Comparison of ENCODE assay signal across 8 cellular contexts in genomic region chr7:29563590-29564454, GRCh38. TPM values are rescaled to one million over a fixed set of nuclear protein-coding genes. Genes with fewer than 3 reads are reported as not detected.
A peak's percentile ranks its signal among the peaks of the same experiment; 100 is the strongest.
DNase-seq lines count a peak whose midpoint lies in the region; ATAC-seq, FAIRE-seq and TF ChIP-seq lines count a peak whose summit lies in the region.

PRR15 (plus strand) TSS chr7:29563835; CDS start chr7:29566330, 2,495 bp downstream.

- no peak for TF ChIP-seq RAD21 in HepG2 (CRISPR knock-in tag; IDR thresholded peaks at IDR 0.05)

- peak within 1 kb of the TSS; percentile 67 to 97 (median 79) for H3K4me3 ChIP-seq in HepG2 (replicated peaks in 1 of 3; ENCODE audit: insufficient read depth in 1 of 3, low read depth in 2 of 3, low read length in 3 of 3)

- 1% methylated on average over 22 of the region's 70 CpGs for WGBS in HepG2 (ENCODE audit: low lambda C conversion rate)

- peak within 1 kb of the TSS; percentile 94 for H3K4me2 ChIP-seq in HepG2 (ENCODE audit: low read depth, low read length)

- TF ChIP-seq CTCF in chondrocyte (IDR thresholded peaks at IDR 0.05) (no peak), HepG2 (CRISPR knock-in tag; IDR thresholded peaks at IDR 0.05) (peak; percentile 54)

- peak; percentile 40 to 71; a peak in 3 of 4 replicates for TF ChIP-seq POLR2A in HepG2 (IDR thresholded peaks at IDR 0.05; ENCODE audit: insufficient read depth in 1 of 2, low read depth in 2 of 2, low read length in 2 of 2)

- H3K36me3 Mint-ChIP-seq in activated CD4-positive, alpha-beta T cell treated with anti-CD3 and anti-CD28 coated beads for 36 hours (ENCODE audit: low read depth): no peaks in the 10 kb centered on the region
- no peaks in the 10 kb centered on the region for H3K36me3 Mint-ChIP-seq in chondrocyte (ENCODE audit: low read depth)

- H3K27me3 Mint-ChIP-seq in activated CD4-positive, alpha-beta T cell treated with anti-CD3 and anti-CD28 coated beads for 36 hours: peaks cover 60% of the 10 kb centered on the region
- H3K27me3 Mint-ChIP-seq in chondrocyte (ENCODE audit: low read depth): peaks cover 3% of the 10 kb centered on the region
- peaks cover 94% of the 10 kb centered on the region for H3K27me3 Mint-ChIP-seq in stimulated activated naive CD8-positive, alpha-beta T cell treated with anti-CD3 and anti-CD28 coated beads, Interleukin-15, amount 100 ng/mL, for 72 hours

- H3K4me1 Mint-ChIP-seq in activated CD4-positive, alpha-beta T cell treated with anti-CD3 and anti-CD28 coated beads for 36 hours: peaks cover 15% of the 10 kb centered on the region
- peaks cover 23% of the 10 kb centered on the region for H3K4me1 Mint-ChIP-seq in chondrocyte (ENCODE audit: low read depth)
- peaks cover 34% of the 10 kb centered on the region for H3K4me1 Mint-ChIP-seq in stimulated activated naive CD8-positive, alpha-beta T cell treated with anti-CD3 and anti-CD28 coated beads, Interleukin-15, amount 100 ng/mL, for 72 hours

- H4K20me1 ChIP-seq in HepG2 (ENCODE audit: insufficient read depth, low read length): no peaks in the 10 kb centered on the region

- peaks cover 15% of the 10 kb centered on the region for H3K79me2 ChIP-seq in HepG2 (ENCODE audit: insufficient read depth, low read length)

- CTCF ChIA-PET in activated CD4-positive, alpha-beta T cell treated with anti-CD3 and anti-CD28 coated beads for 36 hours (lab: Charles Lee): no interaction called here
- CTCF ChIA-PET in HepG2 (lab: Yijun Ruan, JAX; ENCODE audit: low intra/inter-chr PET ratio, low total read pairs): no interaction called here

- peaks cover 45% of the 10 kb centered on the region for H3K4me1 ChIP-seq in HepG2 (ENCODE audit: insufficient read depth, low read length)

- TF ChIP-seq EP300 in HepG2 (IDR thresholded peaks at IDR 0.05; ENCODE audit: low read depth in 2 of 2, low read length in 2 of 2) (no peak), HepG2 (CRISPR knock-in tag; IDR thresholded peaks at IDR 0.05; ENCODE audit: borderline replicate concordance) (no peak)

- intact Hi-C loops in activated CD4-positive, alpha-beta T cell treated with anti-CD3 and anti-CD28 coated beads for 36 hours (cut with DNase I, micrococcal nuclease): loop anchor here in 1 of 2 experiments (10.0 kb wide), 1 partner anchor 609 kb away; the partner anchor contains the start of gene TRIL
- intact Hi-C loops in HepG2 (cut with micrococcal nuclease; ENCODE audit: unreplicated experiment): loop anchor here (5.0 to 10.0 kb wide), 2 partner anchors 77 to 359 kb away; no protein-coding TSS in a partner anchor

- peak within 1 kb of the TSS; percentile 87 for H3K27ac ChIP-seq in HepG2 (ENCODE audit: extremely low read length, insufficient read depth, low read length)

- peak; percentile 60 for FAIRE-seq in HepG2 (lab: Jason Lieb, UNC)

- BruUV-seq in HepG2 (replicated peaks; lab: Mats Ljungman, UMichigan): TSS peak; percentile 63

- peak; percentile 33 for ATAC-seq in activated CD4-positive, alpha-beta T cell treated with anti-CD3 and anti-CD28 coated beads for 36 hours
- ATAC-seq in HepG2: peak; percentile 83
- ATAC-seq in stimulated activated naive CD8-positive, alpha-beta T cell treated with anti-CD3 and anti-CD28 coated beads, Interleukin-15, amount 100 ng/mL, for 72 hours: peak; percentile 61
- no peak for ATAC-seq in HG03521 (IDR thresholded peaks at IDR 0.05; ENCODE audit: unreplicated experiment)
- ATAC-seq in activated CD4-positive, CD25-positive, alpha-beta regulatory T cell treated with anti-CD3 and anti-CD28 coated beads, Interleukin-2, amount 50 U/mL, for 24 hours: no peak

- H3K27me3 ChIP-seq in HepG2 (ENCODE audit: control insufficient read depth in 1 of 2, insufficient read depth in 2 of 2, low read length in 2 of 2): no peaks in the 10 kb centered on the region; a peak in 1 of 5 replicates

- no peak within 1 kb of the TSS for H3K27ac Mint-ChIP-seq in activated CD4-positive, alpha-beta T cell treated with anti-CD3 and anti-CD28 coated beads for 36 hours
- H3K27ac Mint-ChIP-seq in chondrocyte (ENCODE audit: unreplicated experiment): peak within 1 kb of the TSS; percentile 28
- H3K27ac Mint-ChIP-seq in stimulated activated naive CD8-positive, alpha-beta T cell treated with anti-CD3 and anti-CD28 coated beads, Interleukin-15, amount 100 ng/mL, for 72 hours: peak within 1 kb of the TSS in 1 of 2 donors; percentile 43

- peak within 1 kb of the TSS; percentile 93 for H2AFZ ChIP-seq in HepG2 (ENCODE audit: low read length)

- POLR2A ChIA-PET in activated CD4-positive, alpha-beta T cell treated with anti-CD3 and anti-CD28 coated beads for 36 hours (lab: Charles Lee): no interaction called here
- POLR2A ChIA-PET in HepG2 (lab: Yijun Ruan, JAX): interaction anchor here (0.7 to 1.3 kb wide), 4 partner anchors 36 to 114 kb away, joined by 3 to 4 read pairs (median 4); no protein-coding TSS in a partner anchor

- H3K4me3 Mint-ChIP-seq in activated CD4-positive, alpha-beta T cell treated with anti-CD3 and anti-CD28 coated beads for 36 hours: peak within 1 kb of the TSS; percentile 70
- H3K4me3 Mint-ChIP-seq in chondrocyte (ENCODE audit: unreplicated experiment): peak within 1 kb of the TSS; percentile 74
- H3K4me3 Mint-ChIP-seq in stimulated activated naive CD8-positive, alpha-beta T cell treated with anti-CD3 and anti-CD28 coated beads, Interleukin-15, amount 100 ng/mL, for 72 hours: peak within 1 kb of the TSS; percentile 82 to 84

- no peaks in the 10 kb centered on the region for H3K9me3 ChIP-seq in HepG2 (ENCODE audit: low read length)

- H3K36me3 ChIP-seq in HepG2 (replicated peaks in 1 of 2; ENCODE audit: control insufficient read depth in 1 of 2, insufficient read depth in 2 of 2, low read length in 2 of 2): no peaks in the 10 kb centered on the region

- in situ Hi-C loops in HepG2 (cut with HindIII; ENCODE audit: extremely low pct_ligation_motif_present, low pct_unique_long_range_greater_than_20kb): loop anchor here (10.0 kb wide), 1 partner anchor 639 kb away; no protein-coding TSS in a partner anchor

- H3K9me3 Mint-ChIP-seq in activated CD4-positive, alpha-beta T cell treated with anti-CD3 and anti-CD28 coated beads for 36 hours (ENCODE audit: low read depth): no peaks in the 10 kb centered on the region
- no peaks in the 10 kb centered on the region for H3K9me3 Mint-ChIP-seq in chondrocyte (ENCODE audit: low read depth)
- no peaks in the 10 kb centered on the region for H3K9me3 Mint-ChIP-seq in stimulated activated naive CD8-positive, alpha-beta T cell treated with anti-CD3 and anti-CD28 coated beads, Interleukin-15, amount 100 ng/mL, for 72 hours

- peak; percentile 43 for DNase-seq in activated CD4-positive, alpha-beta T cell treated with anti-CD3 and anti-CD28 coated beads for 36 hours
- no peak for DNase-seq in activated CD4-positive, alpha-beta T cell treated with anti-CD3 and anti-CD28 coated beads, Interleukin-2, amount 50 U/mL, for 1 hour
- peak; percentile 78 for DNase-seq in NCI-H510A treated with DMSO at 0.1 percent for 48 hours (lab: John Stamatoyannopoulos, UW)
- no peak for DNase-seq in chondrocyte (ENCODE audit: low spot score)
- peak; percentile 64 for DNase-seq in HepG2 (ENCODE audit: low spot score)
- peak; percentile 14 to 16 for DNase-seq in stimulated activated naive CD8-positive, alpha-beta T cell treated with anti-CD3 and anti-CD28 coated beads, Interleukin-15, amount 100 ng/mL, for 72 hours

- H3K9ac ChIP-seq in HepG2 (ENCODE audit: insufficient read depth, low read depth, low read length): peak within 1 kb of the TSS; percentile 73

TF ChIP-seq in HepG2, 621 proteins besides CTCF, POLR2A, EP300 and RAD21 (continues in another document):
- no peak for TF ChIP-seq ZNF225 (CRISPR knock-in tag; IDR thresholded peaks at IDR 0.05)
- peak; percentile 71; the same call in 1 of the 2 replicates for TF ChIP-seq ZNF558 (CRISPR knock-in tag; IDR thresholded peaks at IDR 0.05; ENCODE audit: borderline replicate concordance)
- TF ChIP-seq CSRNP1 (CRISPR knock-in tag; IDR thresholded peaks at IDR 0.05): 0 out of 2 replicates have a peak, but pooled peaks have one; percentile 25

RNA-seq across cellular contexts. Expression of gene PRR15, which starts in this region (rescaled TPM):
- total RNA-seq in activated CD4-positive, alpha-beta T cell treated with anti-CD3 and anti-CD28 coated beads for 36 hours: not detected
- 2.5 to 6.3 TPM (median 2.7 TPM) in 3 replicates for total RNA-seq in chondrocyte
- total RNA-seq in HepG2 (2016; rRNA removed; fragmentation: Illumina TruSeq; extraction: Trizol): 6.2 and 7.8 TPM in 2 replicates
- 2.9 and 3.6 TPM in 2 replicates for total RNA-seq in HepG2 (2016; cell fraction: cytosol; rRNA removed; fragmentation: Illumina TruSeq; extraction: Trizol; ENCODE audit: low read depth)
- 4.6 and 9.4 TPM in 2 replicates for total RNA-seq in HepG2 (2016; cell fraction: insoluble cytoplasmic fraction; rRNA removed; fragmentation: Illumina TruSeq; extraction: Trizol)
- 7.8 and 8.3 TPM in 2 replicates for total RNA-seq in HepG2 (2016; cell fraction: membrane; rRNA removed; fragmentation: Illumina TruSeq; extraction: Trizol)
- 7.4 and 7.9 TPM in 2 replicates for total RNA-seq in HepG2 (2016; cell fraction: nucleus; rRNA removed; fragmentation: Illumina TruSeq; extraction: Trizol)
- polyA plus RNA-seq in HepG2 (2011; rRNA removed): 2.3 and 3.2 TPM in 2 replicates
- polyA plus RNA-seq in HepG2 (2011; cell fraction: cytosol; rRNA removed): 2.9 and 3.1 TPM in 2 replicates
- 2.3 and 3.0 TPM in 2 replicates for polyA plus RNA-seq in HepG2 (2011; cell fraction: nucleus; rRNA removed)
- 2.8 and 3.6 TPM in 2 replicates for polyA plus RNA-seq in HepG2 (2012)
- polyA plus RNA-seq in HepG2 (2016; cell fraction: cytosol; fragmentation: Illumina TruSeq; extraction: Trizol; ENCODE audit: low read depth): 2.1 and 2.9 TPM in 2 replicates
- 8.8 and 9.5 TPM in 2 replicates for polyA plus RNA-seq in HepG2 (2016; cell fraction: insoluble cytoplasmic fraction; fragmentation: Illumina TruSeq; extraction: Trizol; ENCODE audit: low read depth)
- polyA plus RNA-seq in HepG2 (2016; cell fraction: membrane; fragmentation: Illumina TruSeq; extraction: Trizol; ENCODE audit: low read depth): 6.8 and 6.9 TPM in 2 replicates
- 11.5 and 13.0 TPM in 2 replicates for polyA plus RNA-seq in HepG2 (2016; cell fraction: nucleus; fragmentation: Illumina TruSeq; extraction: Trizol; ENCODE audit: insufficient read depth, low read depth)
- polyA minus RNA-seq in HepG2 (2011; rRNA and poly(A)+ RNA removed; ENCODE audit: low replicate concordance): 0.19 and 2.5 TPM in 2 replicates
- polyA minus RNA-seq in HepG2 (2011; cell fraction: cytosol; rRNA and poly(A)+ RNA removed): 2.4 and 2.6 TPM in 2 replicates
- 2.4 and 2.8 TPM in 2 replicates for polyA minus RNA-seq in HepG2 (2011; cell fraction: nucleus; rRNA and poly(A)+ RNA removed)

Comparison
In these comparisons a context has a peak if more than half of its experiments do, and no peak if none do; other contexts are left out.
1. Peak in DNase-seq and ATAC-seq in activated CD4-positive, alpha-beta T cell treated with anti-CD3 and anti-CD28 coated beads for 36 hours; RNA of the gene not detected or under 1 TPM.
2. ATAC-seq: peak in HepG2 (single experiment) and stimulated activated naive CD8-positive, alpha-beta T cell treated with anti-CD3 and anti-CD28 coated beads, Interleukin-15, amount 100 ng/mL, for 72 hours (single experiment); none in HG03521 (single experiment) and activated CD4-positive, CD25-positive, alpha-beta regulatory T cell treated with anti-CD3 and anti-CD28 coated beads, Interleukin-2, amount 50 U/mL, for 24 hours (0 of 2).
3. DNase-seq: peak in NCI-H510A treated with DMSO at 0.1 percent for 48 hours (single experiment), HepG2 (single experiment) and stimulated activated naive CD8-positive, alpha-beta T cell treated with anti-CD3 and anti-CD28 coated beads, Interleukin-15, amount 100 ng/mL, for 72 hours (2 of 2); none in activated CD4-positive, alpha-beta T cell treated with anti-CD3 and anti-CD28 coated beads, Interleukin-2, amount 50 U/mL, for 1 hour (single experiment) and chondrocyte (single experiment).
4. Peak in every context shown above with its lines, with median percentiles within 50 percentile points of each other: H3K4me3 Mint-ChIP-seq.